ENCODE assay signal across 3 cellular contexts in genomic region chr4:30842142-30842541, GRCh38.
TF ChIP-seq lines count a peak whose summit lies in the region.

No MANE protein-coding gene starts in this region.

TF ChIP-seq in A549, 52 proteins besides CTCF, POLR2A, EP300 and RAD21:
- TF ChIP-seq CHD4 (IDR thresholded peaks at IDR 0.05; ENCODE audit: borderline replicate concordance) (no peak), MAFK (IDR thresholded peaks at IDR 0.05; ENCODE audit: partially characterized antibody) (peak; percentile 81), MAX (IDR thresholded peaks at IDR 0.05) (no peak), HOXB5 (CRISPR knock-in tag; IDR thresholded peaks at IDR 0.05) (no peak), GATA3 (IDR thresholded peaks at IDR 0.05; ENCODE audit: borderline replicate concordance) (no peak)

TF ChIP-seq in HCT116, 20 proteins besides CTCF, POLR2A, EP300 and RAD21:
- TF ChIP-seq SP1 (IDR thresholded peaks at IDR 0.05; ENCODE audit: low read depth) = no peak
- no peak for TF ChIP-seq EZH2phosphoT487 (IDR thresholded peaks at IDR 0.05; ENCODE audit: borderline replicate concordance)
- TF ChIP-seq REST (IDR thresholded peaks at IDR 0.05; ENCODE audit: low read depth) = no peak
- no peak for TF ChIP-seq CEBPB (IDR thresholded peaks at IDR 0.05; ENCODE audit: low read depth)
- no peak for TF ChIP-seq EGR1 (IDR thresholded peaks at IDR 0.05; ENCODE audit: low read depth)
- TF ChIP-seq MAX (IDR thresholded peaks at IDR 0.05) = no peak
- TF ChIP-seq JUND (IDR thresholded peaks at IDR 0.05) = no peak
- TF ChIP-seq EZH2 (IDR thresholded peaks at IDR 0.05) = no peak

TF ChIP-seq in H1, 55 proteins besides CTCF, POLR2A, EP300 and RAD21:
- TF ChIP-seq MAFK (IDR thresholded peaks at IDR 0.05; ENCODE audit: low read depth, low read length) (peak; percentile 82; the same call in 1 of the 2 replicates), ZNF274 (IDR thresholded peaks at IDR 0.05; ENCODE audit: borderline replicate concordance, extremely low read depth, low read length) (no peak)
